ENCODE assay signal across 20 cellular contexts in the genomic region with DNA sequence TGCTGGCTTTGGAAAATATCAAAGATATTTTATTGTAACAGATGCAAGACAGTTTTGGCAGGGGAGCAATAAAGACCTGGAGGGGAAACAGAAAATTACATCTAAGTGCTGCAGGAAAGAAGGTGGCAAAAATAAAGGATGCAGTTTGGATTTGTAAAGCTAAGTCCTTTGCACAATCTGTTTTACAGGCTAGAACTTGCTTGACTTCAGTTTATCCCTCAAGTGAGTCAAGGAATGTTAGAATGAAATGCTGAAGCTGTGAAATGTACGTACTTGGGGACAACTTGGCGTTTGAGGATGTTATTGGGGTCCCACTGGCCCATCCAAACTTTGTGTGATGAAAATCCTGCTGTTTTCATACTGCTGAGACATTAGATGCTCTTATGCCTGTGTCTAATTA.
"Had no signal": no experiment of that assay in that cellular context is flagged by ENCODE, and none has a peak within 500 bp of the region (broad histone marks: within the 10 kb centered on the region; RNA-seq: fewer than 3 reads in every experiment).

No MANE protein-coding gene starts in this region.

- H3K4me1 ChIP-seq: gastroesophageal sphincter had no signal

- DNase-seq: cerebellar nuclear complex; erythroblast; glutamatergic neuron; islet precursor cell; left lung; lower lobe of right lung; mesenchymal stem cell; midbrain; naive thymus-derived CD4-positive, alpha-beta T cell; nucleus accumbens; ovary; right cardiac atrium; small intestine; stimulated activated CD4-positive, alpha-beta T cell treated with anti-CD3 and anti-CD28 coated beads, Interleukin-12 subunit alpha, Interleukin-12 subunit beta, amount 100 ng/mL, for 4 hours; stimulated activated naive CD4-positive, alpha-beta T cell; stomach; thyroid gland; uterus had no signal

- FAIRE-seq: colon, small intestine had no signal

- H3K36me3 ChIP-seq: gastroesophageal sphincter, left lung, lower lobe of right lung, ovary, stomach, thyroid gland, uterus had no signal

- H3K9me3 ChIP-seq: gastroesophageal sphincter, left lung, lower lobe of right lung, ovary, stomach, thyroid gland, uterus had no signal

- H3K27me3 ChIP-seq: gastroesophageal sphincter, left lung, ovary, stomach, thyroid gland, uterus had no signal

- H3K27ac ChIP-seq: gastroesophageal sphincter, left lung, lower lobe of right lung, ovary, stomach, thyroid gland, uterus had no signal

- H3K4me3 ChIP-seq: gastroesophageal sphincter, left lung, lower lobe of right lung, ovary, stomach, thyroid gland, uterus had no signal
